In genomic region chr1:200669314-200670214, GRCh38 we compare ENCODE assay signal across 1 cellular context.
TF ChIP-seq lines count a peak whose summit lies in the region.

Gene DDX59 (minus strand): TSS chr1:200669907. CDS start chr1:200666740, 3,167 bp downstream.

TF ChIP-seq in A549, 52 proteins besides CTCF, POLR2A, EP300 and RAD21 (continued from another document):
- peak; percentile 58; the same call in 2 of the 3 replicates for TF ChIP-seq BCL3 (IDR thresholded peaks at IDR 0.05)
- no peak for TF ChIP-seq ESRRA (IDR thresholded peaks at IDR 0.05; ENCODE audit: borderline replicate concordance, low read length)
- peak; percentile 92 for TF ChIP-seq TFCP2L1 (CRISPR knock-in tag; IDR thresholded peaks at IDR 0.05)
- TF ChIP-seq SMC3 (IDR thresholded peaks at IDR 0.05), result no peak
- peak in 1 of 2 experiments; percentile 85; a peak in 3 of 4 replicates for TF ChIP-seq CEBPB (IDR thresholded peaks at IDR 0.05)
